5 cellular contexts compared by ENCODE assay signal in the genomic region with DNA sequence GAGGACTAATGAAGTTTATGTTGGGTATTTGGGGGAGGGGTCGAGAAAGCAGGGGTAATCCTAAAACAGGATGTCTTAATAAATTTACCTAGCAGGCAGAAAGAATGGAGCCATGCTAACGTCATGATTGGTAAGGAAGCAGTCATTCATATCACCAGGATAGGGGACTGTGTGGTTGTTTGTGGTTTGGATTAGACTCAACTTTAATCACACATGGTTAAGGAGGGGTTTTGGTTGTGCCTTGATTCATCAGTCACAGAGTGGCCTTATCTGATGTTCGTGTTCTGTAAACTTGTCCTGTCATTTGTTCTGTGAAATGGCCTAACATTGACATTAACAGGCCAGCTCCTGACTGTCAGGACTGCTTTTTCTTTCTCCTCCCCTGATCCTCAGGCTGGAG. TPM values are rescaled to one million over a fixed set of nuclear protein-coding genes. Genes with fewer than 3 reads are reported as not detected.
"Had no signal": no experiment of that assay in that cellular context is flagged by ENCODE, and none has a peak within 500 bp of the region (broad histone marks: within the 10 kb centered on the region; RNA-seq: fewer than 3 reads in every experiment).

No MANE protein-coding gene starts in this region.

RNA-seq across cellular contexts. Expression of a gene that starts 40.1 kb away (rescaled TPM):
- total RNA-seq: NCI-H460, OCI-LY7, RPMI7951, SJCRH30, SK-MEL-5 had no signal
